Comparison of ENCODE assay signal across 24 cellular contexts in genomic region chr4:77141964-77142641, GRCh38. TPM values are rescaled to one million over a fixed set of nuclear protein-coding genes. Genes with fewer than 3 reads are reported as not detected.
DNase-seq lines count a peak whose midpoint lies in the region; ATAC-seq and TF ChIP-seq lines count a peak whose summit lies in the region.
"Had no signal": no experiment of that assay in that cellular context is flagged by ENCODE, and none has a peak within 500 bp of the region (broad histone marks: within the 10 kb centered on the region; RNA-seq: fewer than 3 reads in every experiment).

No MANE protein-coding gene starts in this region.

- H3K9me3 ChIP-seq in transverse colon: no peaks in the 10 kb centered on the region
- no peaks in the 10 kb centered on the region for H3K9me3 ChIP-seq in suprapubic skin
- H3K9me3 ChIP-seq: gastrocnemius medialis, left lung, sigmoid colon, stomach had no signal

- no peak for ATAC-seq in HG03025 (IDR thresholded peaks at IDR 0.05; ENCODE audit: low FRiP score, unreplicated experiment)
- ATAC-seq: activated naive CD8-positive, alpha-beta T cell treated with anti-CD3 and anti-CD28 coated beads, Interleukin-2, amount 50 U/mL, for 24 hours; left lung had no signal

- in situ Hi-C loops in transverse colon (cut with MboI; ENCODE audit: low pct_ligation_motif_present in 1 of 4, low pct_unique_long_range_greater_than_20kb in 1 of 4, low sequenced_read_pairs in 3 of 4): no loop called here

- H3K27me3 Mint-ChIP-seq in activated CD4-positive, alpha-beta memory T cell treated with anti-CD3 and anti-CD28 coated beads, Interleukin-2, amount 10 ng/mL, durations not matched to agents 7 days and 5 days: no peaks in the 10 kb centered on the region
- H3K27me3 Mint-ChIP-seq in chondrocyte (ENCODE audit: low read depth): no peaks in the 10 kb centered on the region
- H3K27me3 Mint-ChIP-seq: activated naive CD8-positive, alpha-beta T cell treated with anti-CD3 and anti-CD28 coated beads, Interleukin-2, amount 50 U/mL, for 24 hours; type B pancreatic cell had no signal

- no peak overlapping the region for H3K4me3 ChIP-seq in mesendoderm (ENCODE audit: low read length)
- no peak overlapping the region for H3K4me3 ChIP-seq in transverse colon
- no peak overlapping the region for H3K4me3 ChIP-seq in suprapubic skin
- H3K4me3 ChIP-seq: left lung, sigmoid colon, stomach had no signal

- no peak overlapping the region for H3K23ac ChIP-seq in mesendoderm (ENCODE audit: low read length)

- H2BK5ac ChIP-seq in mesendoderm (ENCODE audit: low read length): no peak overlapping the region

- CTCF ChIA-PET in activated CD4-positive, alpha-beta memory T cell treated with anti-CD3 and anti-CD28 coated beads, Interleukin-2, amount 10 ng/mL, durations not matched to agents 7 days and 5 days (lab: Charles Lee): interaction anchor here (1.0 kb wide), 1 partner anchor 47 kb away, joined by 4 read pairs; no protein-coding TSS in a partner anchor

- no peak for TF ChIP-seq POLR2A in transverse colon (IDR thresholded peaks at IDR 0.05)
- TF ChIP-seq POLR2A in suprapubic skin (IDR thresholded peaks at IDR 0.05): no peak

- no peaks in the 10 kb centered on the region for H3K79me2 ChIP-seq in mesendoderm (ENCODE audit: control insufficient read depth, insufficient read depth, low read length)

- H3K27ac ChIP-seq in mesendoderm (ENCODE audit: low read depth, low read length) (no peak overlapping the region), transverse colon (peak overlapping the region; percentile 52 to 71 (median 70)), suprapubic skin (no peak overlapping the region)
- H3K27ac ChIP-seq: gastrocnemius medialis, left lung, sigmoid colon, stomach had no signal

- H3K56ac ChIP-seq in mesendoderm (ENCODE audit: low read length): no peak overlapping the region

- TF ChIP-seq CTCF in transverse colon (IDR thresholded peaks at IDR 0.05): no peak
- TF ChIP-seq CTCF in chondrocyte (IDR thresholded peaks at IDR 0.05): no peak
- TF ChIP-seq CTCF in suprapubic skin (IDR thresholded peaks at IDR 0.05): no peak

- H3K4me1 ChIP-seq in mesendoderm (ENCODE audit: control insufficient read depth, low read depth, low read length) (no peaks in the 10 kb centered on the region), transverse colon (peaks cover 3 to 51% (median 25%) of the 10 kb centered on the region in 4 donors), suprapubic skin (peaks cover 27% of the 10 kb centered on the region)
- H3K4me1 ChIP-seq: sigmoid colon had no signal

- no peaks in the 10 kb centered on the region for H3K36me3 Mint-ChIP-seq in activated CD4-positive, alpha-beta memory T cell treated with anti-CD3 and anti-CD28 coated beads, Interleukin-2, amount 10 ng/mL, durations not matched to agents 7 days and 5 days (ENCODE audit: low read depth)
- H3K36me3 Mint-ChIP-seq in chondrocyte (ENCODE audit: low read depth): no peaks in the 10 kb centered on the region
- H3K36me3 Mint-ChIP-seq: type B pancreatic cell had no signal

- H3K4me3 Mint-ChIP-seq in activated CD4-positive, alpha-beta memory T cell treated with anti-CD3 and anti-CD28 coated beads, Interleukin-2, amount 10 ng/mL, durations not matched to agents 7 days and 5 days: no peak overlapping the region
- no peak overlapping the region for H3K4me3 Mint-ChIP-seq in chondrocyte (ENCODE audit: unreplicated experiment)
- H3K4me3 Mint-ChIP-seq: activated CD4-positive, alpha-beta T cell treated with anti-CD3 and anti-CD28 coated beads, Interleukin-2, amount 10 ng/mL, durations not matched to agents 24 days and 14 days; activated naive CD8-positive, alpha-beta T cell treated with anti-CD3 and anti-CD28 coated beads, Interleukin-2, amount 50 U/mL, for 24 hours; nephron progenitor cell; type B pancreatic cell had no signal

- WGBS in mesendoderm (ENCODE audit: extremely low coverage, insufficient coverage, low lambda C conversion rate): no CpG with 5 or more reads among the region's 6 CpGs
- 39 to 45% methylated on average over 3 to 6 of the region's 6 CpGs for WGBS in transverse colon (ENCODE audit: low coverage in 1 of 2), 2 donors
- WGBS in suprapubic skin: 70% methylated on average over 6 of the region's 6 CpGs

- H2AK5ac ChIP-seq in mesendoderm (ENCODE audit: low read length): no peak overlapping the region

- peak overlapping the region; percentile 44 for H3K27ac Mint-ChIP-seq in activated CD4-positive, alpha-beta memory T cell treated with anti-CD3 and anti-CD28 coated beads, Interleukin-2, amount 10 ng/mL, durations not matched to agents 7 days and 5 days
- H3K27ac Mint-ChIP-seq in chondrocyte (ENCODE audit: unreplicated experiment): no peak overlapping the region
- H3K27ac Mint-ChIP-seq: activated CD4-positive, alpha-beta T cell treated with anti-CD3 and anti-CD28 coated beads, Interleukin-2, amount 10 ng/mL, durations not matched to agents 24 days and 14 days; activated naive CD8-positive, alpha-beta T cell treated with anti-CD3 and anti-CD28 coated beads, Interleukin-2, amount 50 U/mL, for 24 hours; nephron progenitor cell; type B pancreatic cell had no signal

- no peaks in the 10 kb centered on the region for H3K36me3 ChIP-seq in mesendoderm (ENCODE audit: control insufficient read depth, insufficient read depth, low read length)
- no peaks in the 10 kb centered on the region for H3K36me3 ChIP-seq in transverse colon
- H3K36me3 ChIP-seq in suprapubic skin: no peaks in the 10 kb centered on the region
- H3K36me3 ChIP-seq: gastrocnemius medialis, left lung, sigmoid colon, stomach had no signal

- H3K27me3 ChIP-seq in mesendoderm (ENCODE audit: insufficient read depth, low read length, poor library complexity) (no peaks in the 10 kb centered on the region), transverse colon (no peaks in the 10 kb centered on the region), suprapubic skin (no peaks in the 10 kb centered on the region)
- H3K27me3 ChIP-seq: gastrocnemius medialis, left lung, sigmoid colon, stomach had no signal

- intact Hi-C loops in transverse colon (cut with DNase I; ENCODE audit: low total_unique reads): no loop called here

- H3K9me3 Mint-ChIP-seq in activated CD4-positive, alpha-beta memory T cell treated with anti-CD3 and anti-CD28 coated beads, Interleukin-2, amount 10 ng/mL, durations not matched to agents 7 days and 5 days: no peaks in the 10 kb centered on the region
- H3K9me3 Mint-ChIP-seq in chondrocyte (ENCODE audit: low read depth): no peaks in the 10 kb centered on the region
- H3K9me3 Mint-ChIP-seq: activated CD4-positive, alpha-beta T cell treated with anti-CD3 and anti-CD28 coated beads, Interleukin-2, amount 10 ng/mL, durations not matched to agents 24 days and 14 days; activated naive CD8-positive, alpha-beta T cell treated with anti-CD3 and anti-CD28 coated beads, Interleukin-2, amount 50 U/mL, for 24 hours; nephron progenitor cell; type B pancreatic cell had no signal

- H3K79me1 ChIP-seq in mesendoderm (ENCODE audit: low read length): no peaks in the 10 kb centered on the region

- H4K8ac ChIP-seq in mesendoderm (ENCODE audit: low read depth, low read length): peak overlapping the region; percentile 15

- TF ChIP-seq EP300 in transverse colon (IDR thresholded peaks at IDR 0.05; ENCODE audit: low read depth): no peak
- TF ChIP-seq EP300 in suprapubic skin (IDR thresholded peaks at IDR 0.05): no peak

- DNase-seq in DMS 273 (lab: John Stamatoyannopoulos, UW; ENCODE audit: unreplicated experiment): peak; percentile 25
- DNase-seq in DMS 273 treated with DMSO at 0.1 percent for 48 hours (lab: John Stamatoyannopoulos, UW): no peak
- DNase-seq in activated CD4-positive, alpha-beta memory T cell treated with anti-CD3 and anti-CD28 coated beads, Interleukin-2, amount 10 ng/mL, durations not matched to agents 7 days and 5 days: no peak
- DNase-seq in mesendoderm: no peak
- DNase-seq in transverse colon: no peak
- no peak for DNase-seq in chondrocyte (ENCODE audit: low spot score)
- DNase-seq in suprapubic skin (ENCODE audit: low spot score in 2 of 2): no peak
- DNase-seq: 8988T; activated CD4-positive, alpha-beta T cell treated with anti-CD3 and anti-CD28 coated beads, Interleukin-2, amount 10 ng/mL, durations not matched to agents 24 days and 14 days; activated CD8-positive, alpha-beta memory T cell treated with anti-CD3 and anti-CD28 coated beads, Interleukin-2, amount 50 U/mL, for 4 hours; activated naive CD8-positive, alpha-beta T cell treated with anti-CD3 and anti-CD28 coated beads, Interleukin-2, amount 50 U/mL, for 24 hours; cortex of kidney; DMS79; gastrocnemius medialis; GOT3; hypothalamus; KBM-7; left lung; NCI-H1436 treated with DMSO at 0.1 percent for 48 hours; nephron progenitor cell; sigmoid colon; stomach had no signal

- H3K4me2 ChIP-seq in mesendoderm (ENCODE audit: low read length): no peak overlapping the region

- H2BK15ac ChIP-seq in mesendoderm (replicated peaks; ENCODE audit: low read depth): no peak overlapping the region

- no peak overlapping the region for H4K5ac ChIP-seq in mesendoderm (ENCODE audit: low read length)

- H3K4me1 Mint-ChIP-seq in activated CD4-positive, alpha-beta memory T cell treated with anti-CD3 and anti-CD28 coated beads, Interleukin-2, amount 10 ng/mL, durations not matched to agents 7 days and 5 days: peaks cover 27% of the 10 kb centered on the region
- peaks cover 9% of the 10 kb centered on the region for H3K4me1 Mint-ChIP-seq in chondrocyte (ENCODE audit: low read depth)

- peak overlapping the region; percentile 18 for H3K18ac ChIP-seq in mesendoderm (ENCODE audit: low read length)

- no peak overlapping the region for H3K4ac ChIP-seq in mesendoderm (ENCODE audit: low read depth, low read length)

- POLR2A ChIA-PET in activated CD4-positive, alpha-beta memory T cell treated with anti-CD3 and anti-CD28 coated beads, Interleukin-2, amount 10 ng/mL, durations not matched to agents 7 days and 5 days (lab: Charles Lee): interaction anchor here (1.3 to 1.8 kb wide), 2 partner anchors 15 to 22 kb away, joined by 3 to 4 read pairs; partner anchors contain the start of gene CCNG2

- no peak overlapping the region for H3K9ac ChIP-seq in mesendoderm (ENCODE audit: low read length)

- no peak overlapping the region for H2BK120ac ChIP-seq in mesendoderm (ENCODE audit: low read depth, low read length)

RNA-seq across cellular contexts. Expression of gene CCNG2, which starts 14.9 kb away (rescaled TPM):
- total RNA-seq in activated CD4-positive, alpha-beta memory T cell treated with anti-CD3 and anti-CD28 coated beads, Interleukin-2, amount 10 ng/mL, durations not matched to agents 7 days and 5 days: 10 to 100 TPM; 48.7 to 50.4 TPM
- polyA plus RNA-seq in mesendoderm (2013, experiment 1 of 2): 4.4 TPM
- 3.6 TPM for polyA plus RNA-seq in mesendoderm (2013, experiment 2 of 2)
- total RNA-seq in transverse colon: 100 to 1,000 TPM in 1 of 4 donors, 10 to 100 TPM in 3; 55.4 to 114 (median 79.4) TPM
- 42.4 to 52.5 TPM (median 48.1 TPM) in 3 replicates for total RNA-seq in chondrocyte
- total RNA-seq in suprapubic skin: 10 to 100 TPM; 24.0 to 91.8 (median 45.8) TPM

Comparison
In these comparisons a context has a peak if more than half of its experiments do, and no peak if none do; other contexts are left out.
1. H3K27ac ChIP-seq: peak in transverse colon (4 of 4); none in mesendoderm (single experiment) and suprapubic skin (single experiment).